6 cellular contexts compared by ENCODE assay signal in genomic region chr3:124905093-124905492, GRCh38. TPM values are rescaled to one million over a fixed set of nuclear protein-coding genes. Genes with fewer than 3 reads are reported as not detected.
"Had no signal": no experiment of that assay in that cellular context is flagged by ENCODE, and none has a peak within 500 bp of the region (broad histone marks: within the 10 kb centered on the region; RNA-seq: fewer than 3 reads in every experiment).

No MANE protein-coding gene starts in this region.

- H3K4me3 Mint-ChIP-seq: GM23338, H9 had no signal

- ATAC-seq: GM23338, K562 had no signal

- H3K9me3 Mint-ChIP-seq: GM23338, H9 had no signal

- DNase-seq: H9, HCEC 1CT, IMR-90 had no signal

- H3K27ac Mint-ChIP-seq: GM23338, H9 had no signal

RNA-seq across cellular contexts. Expression of gene MUC13, which starts 29.5 kb away (rescaled TPM):
- total RNA-seq: GM23338, H1, H9, IMR-90 had no signal
- polyA plus RNA-seq: GM23338, H1, IMR-90, K562 had no signal
